Comparison of ENCODE assay signal across 1 cellular context in the genomic region with DNA sequence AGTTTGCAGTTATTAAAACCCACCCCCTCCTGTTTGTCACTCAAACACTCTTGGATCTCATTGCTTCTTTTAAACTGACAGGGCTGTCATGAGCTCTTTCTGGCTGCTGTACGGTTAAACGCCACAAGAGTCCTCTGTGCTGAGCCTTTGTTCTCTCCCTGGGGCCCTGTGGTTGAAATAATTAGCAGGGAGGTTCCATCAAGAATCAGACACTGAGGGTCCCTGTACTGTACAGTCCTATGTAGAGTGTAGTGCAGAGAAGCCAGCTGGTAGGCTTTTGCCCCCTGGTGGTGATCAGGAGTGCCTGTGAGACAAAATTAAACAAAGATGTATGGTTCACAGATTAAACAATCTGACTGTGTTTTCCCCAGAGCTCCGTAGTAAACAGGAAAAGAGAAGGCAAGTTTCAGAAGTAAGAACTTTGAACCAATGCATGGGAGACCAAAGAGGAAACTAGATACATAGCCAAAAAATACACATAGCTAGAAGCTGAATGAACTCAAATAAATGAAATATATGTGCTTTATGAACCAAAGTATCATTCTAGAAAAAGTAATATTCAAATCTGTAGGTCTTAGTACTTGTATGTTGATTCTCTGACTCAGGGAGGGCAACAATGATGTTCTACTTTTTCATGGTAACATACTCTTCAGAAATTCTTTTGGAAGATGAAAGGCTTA.
A peak's percentile ranks its signal among the peaks of the same experiment; 100 is the strongest.
TF ChIP-seq lines count a peak whose summit lies in the region.

No MANE protein-coding gene starts in this region.

TF ChIP-seq in GM12878, 131 proteins besides CTCF, POLR2A, EP300 and RAD21 (continued from another document and continues in another):
- TF ChIP-seq, protein P1, sequence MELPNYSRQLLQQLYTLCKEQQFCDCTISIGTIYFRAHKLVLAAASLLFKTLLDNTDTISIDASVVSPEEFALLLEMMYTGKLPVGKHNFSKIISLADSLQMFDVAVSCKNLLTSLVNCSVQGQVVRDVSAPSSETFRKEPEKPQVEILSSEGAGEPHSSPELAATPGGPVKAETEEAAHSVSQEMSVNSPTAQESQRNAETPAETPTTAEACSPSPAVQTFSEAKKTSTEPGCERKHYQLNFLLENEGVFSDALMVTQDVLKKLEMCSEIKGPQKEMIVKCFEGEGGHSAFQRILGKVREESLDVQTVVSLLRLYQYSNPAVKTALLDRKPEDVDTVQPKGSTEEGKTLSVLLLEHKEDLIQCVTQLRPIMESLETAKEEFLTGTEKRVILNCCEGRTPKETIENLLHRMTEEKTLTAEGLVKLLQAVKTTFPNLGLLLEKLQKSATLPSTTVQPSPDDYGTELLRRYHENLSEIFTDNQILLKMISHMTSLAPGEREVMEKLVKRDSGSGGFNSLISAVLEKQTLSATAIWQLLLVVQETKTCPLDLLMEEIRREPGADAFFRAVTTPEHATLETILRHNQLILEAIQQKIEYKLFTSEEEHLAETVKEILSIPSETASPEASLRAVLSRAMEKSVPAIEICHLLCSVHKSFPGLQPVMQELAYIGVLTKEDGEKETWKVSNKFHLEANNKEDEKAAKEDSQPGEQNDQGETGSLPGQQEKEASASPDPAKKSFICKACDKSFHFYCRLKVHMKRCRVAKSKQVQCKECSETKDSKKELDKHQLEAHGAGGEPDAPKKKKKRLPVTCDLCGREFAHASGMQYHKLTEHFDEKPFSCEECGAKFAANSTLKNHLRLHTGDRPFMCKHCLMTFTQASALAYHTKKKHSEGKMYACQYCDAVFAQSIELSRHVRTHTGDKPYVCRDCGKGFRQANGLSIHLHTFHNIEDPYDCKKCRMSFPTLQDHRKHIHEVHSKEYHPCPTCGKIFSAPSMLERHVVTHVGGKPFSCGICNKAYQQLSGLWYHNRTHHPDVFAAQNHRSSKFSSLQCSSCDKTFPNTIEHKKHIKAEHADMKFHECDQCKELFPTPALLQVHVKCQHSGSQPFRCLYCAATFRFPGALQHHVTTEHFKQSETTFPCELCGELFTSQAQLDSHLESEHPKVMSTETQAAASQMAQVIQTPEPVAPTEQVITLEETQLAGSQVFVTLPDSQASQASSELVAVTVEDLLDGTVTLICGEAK (IDR thresholded peaks at IDR 0.05; ENCODE audit: borderline replicate concordance) = no peak
- TF ChIP-seq NR2C1 (IDR thresholded peaks at IDR 0.05) (no peak), SPI1 (IDR thresholded peaks at IDR 0.05; ENCODE audit: borderline replicate concordance, insufficient read depth, low read depth, low read length) (no peak), PAX5 (IDR thresholded peaks at IDR 0.05; ENCODE audit: borderline replicate concordance, low read depth, low read length) (peak; percentile 31; the same call in 1 of the 2 replicates), PAX8 (IDR thresholded peaks at IDR 0.05) (0 out of 2 replicates have a peak, but pooled peaks have one; percentile 37), GATAD2B (conservative IDR thresholded peaks at IDR 0.05; ENCODE audit: low read depth) (peak; percentile 58; the same call in 1 of the 2 replicates), STAT3 (IDR thresholded peaks at IDR 0.05; ENCODE audit: low read depth, low read length) (peak; percentile 45; the same call in 1 of the 2 replicates), PML (IDR thresholded peaks at IDR 0.05; ENCODE audit: low read length) (no peak), RCOR1 (conservative IDR thresholded peaks at IDR 0.05; ENCODE audit: low read depth, low read length) (peak; percentile 84; the same call in 1 of the 2 replicates), CHD2 (IDR thresholded peaks at IDR 0.05; ENCODE audit: borderline replicate concordance, low read depth, low read length) (peak; percentile 75; the same call in 1 of the 2 replicates), SMAD1 (IDR thresholded peaks at IDR 0.05; ENCODE audit: low read depth, partially characterized antibody) (no peak), TCF3 (IDR thresholded peaks at IDR 0.05; ENCODE audit: borderline replicate concordance, insufficient read depth, low read depth, low read length) (peak; percentile 45; the same call in 1 of the 2 replicates), CREB1 (IDR thresholded peaks at IDR 0.05; ENCODE audit: low read depth) (peak; percentile 41; the same call in 1 of the 2 replicates), YBX1 (IDR thresholded peaks at IDR 0.05) (no peak), NFIC (IDR thresholded peaks at IDR 0.05; ENCODE audit: low read depth, low read length) (no peak), LARP7 (IDR thresholded peaks at IDR 0.05) (no peak), FOXM1 (IDR thresholded peaks at IDR 0.05; ENCODE audit: low read depth, low read length) (peak; percentile 83), IKZF2 (IDR thresholded peaks at IDR 0.05) (peak; percentile 41 to 75; a peak in 2 of 4 replicates), ZNF24 (IDR thresholded peaks at IDR 0.05) (peak; percentile 22; the same call in 1 of the 2 replicates), RAD51 (IDR thresholded peaks at IDR 0.05) (peak; percentile 9; the same call in 1 of the 2 replicates), TCF12 (IDR thresholded peaks at IDR 0.05; ENCODE audit: low read depth, low read length) (peak; percentile 84; the same call in 1 of the 2 replicates)
- TF ChIP-seq, protein P2, sequence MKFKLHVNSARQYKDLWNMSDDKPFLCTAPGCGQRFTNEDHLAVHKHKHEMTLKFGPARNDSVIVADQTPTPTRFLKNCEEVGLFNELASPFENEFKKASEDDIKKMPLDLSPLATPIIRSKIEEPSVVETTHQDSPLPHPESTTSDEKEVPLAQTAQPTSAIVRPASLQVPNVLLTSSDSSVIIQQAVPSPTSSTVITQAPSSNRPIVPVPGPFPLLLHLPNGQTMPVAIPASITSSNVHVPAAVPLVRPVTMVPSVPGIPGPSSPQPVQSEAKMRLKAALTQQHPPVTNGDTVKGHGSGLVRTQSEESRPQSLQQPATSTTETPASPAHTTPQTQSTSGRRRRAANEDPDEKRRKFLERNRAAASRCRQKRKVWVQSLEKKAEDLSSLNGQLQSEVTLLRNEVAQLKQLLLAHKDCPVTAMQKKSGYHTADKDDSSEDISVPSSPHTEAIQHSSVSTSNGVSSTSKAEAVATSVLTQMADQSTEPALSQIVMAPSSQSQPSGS (IDR thresholded peaks at IDR 0.05; ENCODE audit: low read length) = peak; percentile 67
- TF ChIP-seq, protein P3, sequence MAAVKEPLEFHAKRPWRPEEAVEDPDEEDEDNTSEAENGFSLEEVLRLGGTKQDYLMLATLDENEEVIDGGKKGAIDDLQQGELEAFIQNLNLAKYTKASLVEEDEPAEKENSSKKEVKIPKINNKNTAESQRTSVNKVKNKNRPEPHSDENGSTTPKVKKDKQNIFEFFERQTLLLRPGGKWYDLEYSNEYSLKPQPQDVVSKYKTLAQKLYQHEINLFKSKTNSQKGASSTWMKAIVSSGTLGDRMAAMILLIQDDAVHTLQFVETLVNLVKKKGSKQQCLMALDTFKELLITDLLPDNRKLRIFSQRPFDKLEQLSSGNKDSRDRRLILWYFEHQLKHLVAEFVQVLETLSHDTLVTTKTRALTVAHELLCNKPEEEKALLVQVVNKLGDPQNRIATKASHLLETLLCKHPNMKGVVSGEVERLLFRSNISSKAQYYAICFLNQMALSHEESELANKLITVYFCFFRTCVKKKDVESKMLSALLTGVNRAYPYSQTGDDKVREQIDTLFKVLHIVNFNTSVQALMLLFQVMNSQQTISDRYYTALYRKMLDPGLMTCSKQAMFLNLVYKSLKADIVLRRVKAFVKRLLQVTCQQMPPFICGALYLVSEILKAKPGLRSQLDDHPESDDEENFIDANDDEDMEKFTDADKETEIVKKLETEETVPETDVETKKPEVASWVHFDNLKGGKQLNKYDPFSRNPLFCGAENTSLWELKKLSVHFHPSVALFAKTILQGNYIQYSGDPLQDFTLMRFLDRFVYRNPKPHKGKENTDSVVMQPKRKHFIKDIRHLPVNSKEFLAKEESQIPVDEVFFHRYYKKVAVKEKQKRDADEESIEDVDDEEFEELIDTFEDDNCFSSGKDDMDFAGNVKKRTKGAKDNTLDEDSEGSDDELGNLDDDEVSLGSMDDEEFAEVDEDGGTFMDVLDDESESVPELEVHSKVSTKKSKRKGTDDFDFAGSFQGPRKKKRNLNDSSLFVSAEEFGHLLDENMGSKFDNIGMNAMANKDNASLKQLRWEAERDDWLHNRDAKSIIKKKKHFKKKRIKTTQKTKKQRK (IDR thresholded peaks at IDR 0.05; ENCODE audit: low read depth, low read length) = no peak
- TF ChIP-seq, protein P4, sequence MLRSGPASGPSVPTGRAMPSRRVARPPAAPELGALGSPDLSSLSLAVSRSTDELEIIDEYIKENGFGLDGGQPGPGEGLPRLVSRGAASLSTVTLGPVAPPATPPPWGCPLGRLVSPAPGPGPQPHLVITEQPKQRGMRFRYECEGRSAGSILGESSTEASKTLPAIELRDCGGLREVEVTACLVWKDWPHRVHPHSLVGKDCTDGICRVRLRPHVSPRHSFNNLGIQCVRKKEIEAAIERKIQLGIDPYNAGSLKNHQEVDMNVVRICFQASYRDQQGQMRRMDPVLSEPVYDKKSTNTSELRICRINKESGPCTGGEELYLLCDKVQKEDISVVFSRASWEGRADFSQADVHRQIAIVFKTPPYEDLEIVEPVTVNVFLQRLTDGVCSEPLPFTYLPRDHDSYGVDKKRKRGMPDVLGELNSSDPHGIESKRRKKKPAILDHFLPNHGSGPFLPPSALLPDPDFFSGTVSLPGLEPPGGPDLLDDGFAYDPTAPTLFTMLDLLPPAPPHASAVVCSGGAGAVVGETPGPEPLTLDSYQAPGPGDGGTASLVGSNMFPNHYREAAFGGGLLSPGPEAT (IDR thresholded peaks at IDR 0.05; ENCODE audit: low read depth) = peak; percentile 43; the same call in 1 of the 2 replicates
- TF ChIP-seq, protein P5, sequence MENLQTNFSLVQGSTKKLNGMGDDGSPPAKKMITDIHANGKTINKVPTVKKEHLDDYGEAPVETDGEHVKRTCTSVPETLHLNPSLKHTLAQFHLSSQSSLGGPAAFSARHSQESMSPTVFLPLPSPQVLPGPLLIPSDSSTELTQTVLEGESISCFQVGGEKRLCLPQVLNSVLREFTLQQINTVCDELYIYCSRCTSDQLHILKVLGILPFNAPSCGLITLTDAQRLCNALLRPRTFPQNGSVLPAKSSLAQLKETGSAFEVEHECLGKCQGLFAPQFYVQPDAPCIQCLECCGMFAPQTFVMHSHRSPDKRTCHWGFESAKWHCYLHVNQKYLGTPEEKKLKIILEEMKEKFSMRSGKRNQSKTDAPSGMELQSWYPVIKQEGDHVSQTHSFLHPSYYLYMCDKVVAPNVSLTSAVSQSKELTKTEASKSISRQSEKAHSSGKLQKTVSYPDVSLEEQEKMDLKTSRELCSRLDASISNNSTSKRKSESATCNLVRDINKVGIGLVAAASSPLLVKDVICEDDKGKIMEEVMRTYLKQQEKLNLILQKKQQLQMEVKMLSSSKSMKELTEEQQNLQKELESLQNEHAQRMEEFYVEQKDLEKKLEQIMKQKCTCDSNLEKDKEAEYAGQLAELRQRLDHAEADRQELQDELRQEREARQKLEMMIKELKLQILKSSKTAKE (IDR thresholded peaks at IDR 0.05; ENCODE audit: low read depth, poor library complexity, severe bottlenecking) = peak; percentile 69
- TF ChIP-seq, protein P6, sequence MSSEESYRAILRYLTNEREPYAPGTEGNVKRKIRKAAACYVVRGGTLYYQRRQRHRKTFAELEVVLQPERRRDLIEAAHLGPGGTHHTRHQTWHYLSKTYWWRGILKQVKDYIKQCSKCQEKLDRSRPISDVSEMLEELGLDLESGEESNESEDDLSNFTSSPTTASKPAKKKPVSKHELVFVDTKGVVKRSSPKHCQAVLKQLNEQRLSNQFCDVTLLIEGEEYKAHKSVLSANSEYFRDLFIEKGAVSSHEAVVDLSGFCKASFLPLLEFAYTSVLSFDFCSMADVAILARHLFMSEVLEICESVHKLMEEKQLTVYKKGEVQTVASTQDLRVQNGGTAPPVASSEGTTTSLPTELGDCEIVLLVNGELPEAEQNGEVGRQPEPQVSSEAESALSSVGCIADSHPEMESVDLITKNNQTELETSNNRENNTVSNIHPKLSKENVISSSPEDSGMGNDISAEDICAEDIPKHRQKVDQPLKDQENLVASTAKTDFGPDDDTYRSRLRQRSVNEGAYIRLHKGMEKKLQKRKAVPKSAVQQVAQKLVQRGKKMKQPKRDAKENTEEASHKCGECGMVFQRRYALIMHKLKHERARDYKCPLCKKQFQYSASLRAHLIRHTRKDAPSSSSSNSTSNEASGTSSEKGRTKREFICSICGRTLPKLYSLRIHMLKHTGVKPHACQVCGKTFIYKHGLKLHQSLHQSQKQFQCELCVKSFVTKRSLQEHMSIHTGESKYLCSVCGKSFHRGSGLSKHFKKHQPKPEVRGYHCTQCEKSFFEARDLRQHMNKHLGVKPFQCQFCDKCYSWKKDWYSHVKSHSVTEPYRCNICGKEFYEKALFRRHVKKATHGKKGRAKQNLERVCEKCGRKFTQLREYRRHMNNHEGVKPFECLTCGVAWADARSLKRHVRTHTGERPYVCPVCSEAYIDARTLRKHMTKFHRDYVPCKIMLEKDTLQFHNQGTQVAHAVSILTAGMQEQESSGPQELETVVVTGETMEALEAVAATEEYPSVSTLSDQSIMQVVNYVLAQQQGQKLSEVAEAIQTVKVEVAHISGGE (CRISPR knock-in tag; IDR thresholded peaks at IDR 0.05) = no peak
- TF ChIP-seq, protein P7, sequence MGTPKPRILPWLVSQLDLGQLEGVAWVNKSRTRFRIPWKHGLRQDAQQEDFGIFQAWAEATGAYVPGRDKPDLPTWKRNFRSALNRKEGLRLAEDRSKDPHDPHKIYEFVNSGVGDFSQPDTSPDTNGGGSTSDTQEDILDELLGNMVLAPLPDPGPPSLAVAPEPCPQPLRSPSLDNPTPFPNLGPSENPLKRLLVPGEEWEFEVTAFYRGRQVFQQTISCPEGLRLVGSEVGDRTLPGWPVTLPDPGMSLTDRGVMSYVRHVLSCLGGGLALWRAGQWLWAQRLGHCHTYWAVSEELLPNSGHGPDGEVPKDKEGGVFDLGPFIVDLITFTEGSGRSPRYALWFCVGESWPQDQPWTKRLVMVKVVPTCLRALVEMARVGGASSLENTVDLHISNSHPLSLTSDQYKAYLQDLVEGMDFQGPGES (IDR thresholded peaks at IDR 0.05) = no peak
- TF ChIP-seq, protein P8, sequence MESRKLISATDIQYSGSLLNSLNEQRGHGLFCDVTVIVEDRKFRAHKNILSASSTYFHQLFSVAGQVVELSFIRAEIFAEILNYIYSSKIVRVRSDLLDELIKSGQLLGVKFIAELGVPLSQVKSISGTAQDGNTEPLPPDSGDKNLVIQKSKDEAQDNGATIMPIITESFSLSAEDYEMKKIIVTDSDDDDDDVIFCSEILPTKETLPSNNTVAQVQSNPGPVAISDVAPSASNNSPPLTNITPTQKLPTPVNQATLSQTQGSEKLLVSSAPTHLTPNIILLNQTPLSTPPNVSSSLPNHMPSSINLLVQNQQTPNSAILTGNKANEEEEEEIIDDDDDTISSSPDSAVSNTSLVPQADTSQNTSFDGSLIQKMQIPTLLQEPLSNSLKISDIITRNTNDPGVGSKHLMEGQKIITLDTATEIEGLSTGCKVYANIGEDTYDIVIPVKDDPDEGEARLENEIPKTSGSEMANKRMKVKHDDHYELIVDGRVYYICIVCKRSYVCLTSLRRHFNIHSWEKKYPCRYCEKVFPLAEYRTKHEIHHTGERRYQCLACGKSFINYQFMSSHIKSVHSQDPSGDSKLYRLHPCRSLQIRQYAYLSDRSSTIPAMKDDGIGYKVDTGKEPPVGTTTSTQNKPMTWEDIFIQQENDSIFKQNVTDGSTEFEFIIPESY (IDR thresholded peaks at IDR 0.05) = no peak
